Comparison of ENCODE assay signal across 17 cellular contexts in genomic region chr11:117175104-117175503, GRCh38. TPM values are rescaled to one million over a fixed set of nuclear protein-coding genes. Genes with fewer than 3 reads are reported as not detected.
DNase-seq lines count a peak whose midpoint lies in the region; ATAC-seq and TF ChIP-seq lines count a peak whose summit lies in the region.
"Had no signal": no experiment of that assay in that cellular context is flagged by ENCODE, and none has a peak within 500 bp of the region (broad histone marks: within the 10 kb centered on the region; RNA-seq: fewer than 3 reads in every experiment).

No MANE protein-coding gene starts in this region.

- no peaks in the 10 kb centered on the region for H3K27me3 ChIP-seq in CD4-positive, alpha-beta T cell (ENCODE audit: control insufficient read depth, insufficient read depth, low read length)
- H3K27me3 ChIP-seq: left lung, suprapubic skin had no signal

- POLR2A ChIA-PET in activated CD4-positive, alpha-beta memory T cell treated with anti-CD3 and anti-CD28 coated beads, Interleukin-2, amount 10 ng/mL, durations not matched to agents 7 days and 5 days (lab: Charles Lee) = no interaction called here
- POLR2A ChIA-PET in activated CD4-positive, alpha-beta memory T cell treated with anti-CD3 and anti-CD28 coated beads for 36 hours (lab: Charles Lee) = no interaction called here
- POLR2A ChIA-PET in CD4-positive, alpha-beta T cell (lab: Charles Lee) = interaction anchor here (0.6 to 1.3 kb wide), 2 partner anchors 31 to 1188 kb away, joined by 3 read pairs; partner anchors contain the start of gene PAFAH1B2

- no peak for DNase-seq in activated CD4-positive, alpha-beta memory T cell treated with anti-CD3 and anti-CD28 coated beads, Interleukin-2, amount 10 ng/mL, durations not matched to agents 7 days and 5 days
- no peak for DNase-seq in activated CD4-positive, alpha-beta memory T cell treated with anti-CD3 and anti-CD28 coated beads for 36 hours
- DNase-seq in memory B cell (ENCODE audit: low spot score in 2 of 2) = no peak
- no peak for DNase-seq in CD4-positive, alpha-beta T cell
- DNase-seq: activated T-cell treated with anti-CD3 and anti-CD28 coated beads for 4 hours, left lung, NCI-H2081 treated with DMSO at 0.1 percent for 48 hours, SW 1271 had no signal

- intact Hi-C loops in activated CD4-positive, alpha-beta memory T cell treated with anti-CD3 and anti-CD28 coated beads for 36 hours (cut with micrococcal nuclease) = no loop called here
- intact Hi-C loops in CD4-positive, alpha-beta T cell (cut with DNase I, micrococcal nuclease) = loop anchor here in 1 of 2 experiments (5.0 kb wide), 1 partner anchor 33 kb away; the partner anchor contains the start of gene PAFAH1B2

- H3K9me3 ChIP-seq in CD4-positive, alpha-beta T cell (ENCODE audit: control insufficient read depth, low read length) = no peaks in the 10 kb centered on the region
- H3K9me3 ChIP-seq: A549, left lung, suprapubic skin had no signal

- no peak for TF ChIP-seq CTCF in brain (conservative IDR thresholded peaks at IDR 0.05)
- no peak for TF ChIP-seq CTCF in CD4-positive, alpha-beta T cell (IDR thresholded peaks at IDR 0.05)

- peak overlapping the region; percentile 55 for H3K27ac Mint-ChIP-seq in activated CD4-positive, alpha-beta memory T cell treated with anti-CD3 and anti-CD28 coated beads, Interleukin-2, amount 10 ng/mL, durations not matched to agents 7 days and 5 days
- no peak overlapping the region for H3K27ac Mint-ChIP-seq in activated CD4-positive, alpha-beta memory T cell treated with anti-CD3 and anti-CD28 coated beads for 36 hours
- H3K27ac Mint-ChIP-seq in brain (peak overlapping the region in 4 of 5 experiments; percentile 56 to 78 (median 70)), memory B cell (peak overlapping the region; percentile 11)
- H3K27ac Mint-ChIP-seq in CD4-positive, alpha-beta T cell = no peak overlapping the region
- H3K27ac Mint-ChIP-seq: activated naive CD8-positive, alpha-beta T cell had no signal

- no peaks in the 10 kb centered on the region for H3K27me3 Mint-ChIP-seq in activated CD4-positive, alpha-beta memory T cell treated with anti-CD3 and anti-CD28 coated beads, Interleukin-2, amount 10 ng/mL, durations not matched to agents 7 days and 5 days
- no peaks in the 10 kb centered on the region for H3K27me3 Mint-ChIP-seq in activated CD4-positive, alpha-beta memory T cell treated with anti-CD3 and anti-CD28 coated beads for 36 hours
- no peaks in the 10 kb centered on the region for H3K27me3 Mint-ChIP-seq in brain
- no peaks in the 10 kb centered on the region for H3K27me3 Mint-ChIP-seq in memory B cell
- H3K27me3 Mint-ChIP-seq in CD4-positive, alpha-beta T cell = no peaks in the 10 kb centered on the region
- H3K27me3 Mint-ChIP-seq: activated naive CD8-positive, alpha-beta T cell had no signal

- H3K36me3 Mint-ChIP-seq in activated CD4-positive, alpha-beta memory T cell treated with anti-CD3 and anti-CD28 coated beads, Interleukin-2, amount 10 ng/mL, durations not matched to agents 7 days and 5 days (ENCODE audit: low read depth) = peaks cover 14% of the 10 kb centered on the region
- peaks cover 3% of the 10 kb centered on the region for H3K36me3 Mint-ChIP-seq in activated CD4-positive, alpha-beta memory T cell treated with anti-CD3 and anti-CD28 coated beads for 36 hours
- H3K36me3 Mint-ChIP-seq in brain = no peaks in the 10 kb centered on the region
- no peaks in the 10 kb centered on the region for H3K36me3 Mint-ChIP-seq in memory B cell
- peaks cover 20% of the 10 kb centered on the region for H3K36me3 Mint-ChIP-seq in CD4-positive, alpha-beta T cell (ENCODE audit: low read depth)

- peak overlapping the region; percentile 88 for H3K27ac ChIP-seq in temporal lobe (ENCODE audit: low read depth, low read length)
- H3K27ac ChIP-seq in CD4-positive, alpha-beta T cell (ENCODE audit: low read depth, low read length) = no peak overlapping the region
- H3K27ac ChIP-seq: A549, left lung, suprapubic skin had no signal

- ATAC-seq in memory B cell (ENCODE audit: low read depth) (no peak), HG03196 (IDR thresholded peaks at IDR 0.05; ENCODE audit: unreplicated experiment) (no peak), GM19397 (IDR thresholded peaks at IDR 0.05; ENCODE audit: unreplicated experiment) (no peak)
- ATAC-seq in CD4-positive, alpha-beta T cell (ENCODE audit: poor library complexity) = no peak
- ATAC-seq: A549, GM12878, left lung, Panc1 had no signal

- CTCF ChIA-PET in activated CD4-positive, alpha-beta memory T cell treated with anti-CD3 and anti-CD28 coated beads, Interleukin-2, amount 10 ng/mL, durations not matched to agents 7 days and 5 days (lab: Charles Lee) = no interaction called here
- CTCF ChIA-PET in activated CD4-positive, alpha-beta memory T cell treated with anti-CD3 and anti-CD28 coated beads for 36 hours (lab: Charles Lee) = no interaction called here
- CTCF ChIA-PET in CD4-positive, alpha-beta T cell (lab: Charles Lee) = interaction anchor here (1.0 kb wide), 1 partner anchor 36 kb away, joined by 3 read pairs; no protein-coding TSS in a partner anchor

- peaks cover 22% of the 10 kb centered on the region for H3K4me1 Mint-ChIP-seq in activated CD4-positive, alpha-beta memory T cell treated with anti-CD3 and anti-CD28 coated beads, Interleukin-2, amount 10 ng/mL, durations not matched to agents 7 days and 5 days
- H3K4me1 Mint-ChIP-seq in activated CD4-positive, alpha-beta memory T cell treated with anti-CD3 and anti-CD28 coated beads for 36 hours (ENCODE audit: low read depth) = peaks cover 21% of the 10 kb centered on the region
- peaks cover 64% of the 10 kb centered on the region for H3K4me1 Mint-ChIP-seq in brain
- H3K4me1 Mint-ChIP-seq in memory B cell = peaks cover 10% of the 10 kb centered on the region
- peaks cover 32% of the 10 kb centered on the region for H3K4me1 Mint-ChIP-seq in CD4-positive, alpha-beta T cell (ENCODE audit: low read depth)

- no peak overlapping the region for H3K4me3 Mint-ChIP-seq in activated CD4-positive, alpha-beta memory T cell treated with anti-CD3 and anti-CD28 coated beads, Interleukin-2, amount 10 ng/mL, durations not matched to agents 7 days and 5 days
- H3K4me3 Mint-ChIP-seq in activated CD4-positive, alpha-beta memory T cell treated with anti-CD3 and anti-CD28 coated beads for 36 hours = no peak overlapping the region
- H3K4me3 Mint-ChIP-seq in brain (peak overlapping the region in 2 of 5 experiments; percentile 9 to 46), memory B cell (no peak overlapping the region)
- H3K4me3 Mint-ChIP-seq in CD4-positive, alpha-beta T cell = no peak overlapping the region
- H3K4me3 Mint-ChIP-seq: activated naive CD8-positive, alpha-beta T cell had no signal

- H3K9me3 Mint-ChIP-seq in activated CD4-positive, alpha-beta memory T cell treated with anti-CD3 and anti-CD28 coated beads, Interleukin-2, amount 10 ng/mL, durations not matched to agents 7 days and 5 days = no peaks in the 10 kb centered on the region
- H3K9me3 Mint-ChIP-seq in activated CD4-positive, alpha-beta memory T cell treated with anti-CD3 and anti-CD28 coated beads for 36 hours = no peaks in the 10 kb centered on the region
- H3K9me3 Mint-ChIP-seq in brain (no peaks in the 10 kb centered on the region), memory B cell (no peaks in the 10 kb centered on the region)
- no peaks in the 10 kb centered on the region for H3K9me3 Mint-ChIP-seq in CD4-positive, alpha-beta T cell

RNA-seq across cellular contexts. Expression of gene SIDT2, which starts 3.4 kb away (rescaled TPM):
- total RNA-seq in activated CD4-positive, alpha-beta memory T cell treated with anti-CD3 and anti-CD28 coated beads, Interleukin-2, amount 10 ng/mL, durations not matched to agents 7 days and 5 days = 10 to 100 TPM; 38.1 to 42.9 TPM
- total RNA-seq in activated CD4-positive, alpha-beta memory T cell treated with anti-CD3 and anti-CD28 coated beads for 36 hours = 10 to 100 TPM; 21.5 to 26.0 TPM
- 22.4 TPM for polyA plus RNA-seq in brain (ENCODE audit: insufficient read depth, low read depth, low replicate concordance)
- total RNA-seq in temporal lobe = 11.3 TPM
- total RNA-seq in CD4-positive, alpha-beta T cell = 100 to 1,000 TPM; 197 to 200 TPM

RNA-seq across cellular contexts. Expression of gene TAGLN, which starts 24.1 kb away (rescaled TPM):
- 1 to 10 TPM; 5.2 to 5.8 TPM for total RNA-seq in activated CD4-positive, alpha-beta memory T cell treated with anti-CD3 and anti-CD28 coated beads, Interleukin-2, amount 10 ng/mL, durations not matched to agents 7 days and 5 days
- 1 to 10 TPM; 3.1 to 4.0 TPM for total RNA-seq in activated CD4-positive, alpha-beta memory T cell treated with anti-CD3 and anti-CD28 coated beads for 36 hours
- 122 TPM for polyA plus RNA-seq in brain (ENCODE audit: insufficient read depth, low read depth, low replicate concordance)
- total RNA-seq in temporal lobe = 13.0 TPM
- total RNA-seq in CD4-positive, alpha-beta T cell = 1 to 10 TPM; 8.4 to 9.5 TPM

RNA-seq across cellular contexts. Expression of gene PAFAH1B2, which starts 31.0 kb away (rescaled TPM):
- total RNA-seq in activated CD4-positive, alpha-beta memory T cell treated with anti-CD3 and anti-CD28 coated beads, Interleukin-2, amount 10 ng/mL, durations not matched to agents 7 days and 5 days = 10 to 100 TPM; 60.1 to 62.8 TPM
- total RNA-seq in activated CD4-positive, alpha-beta memory T cell treated with anti-CD3 and anti-CD28 coated beads for 36 hours = 10 to 100 TPM; 61.3 to 61.5 TPM
- 40.4 TPM for polyA plus RNA-seq in brain (ENCODE audit: insufficient read depth, low read depth, low replicate concordance)
- 142 TPM for total RNA-seq in temporal lobe
- total RNA-seq in CD4-positive, alpha-beta T cell = 10 to 100 TPM; 44.3 to 45.6 TPM

RNA-seq across cellular contexts. Expression of gene PCSK7, which starts 56.8 kb away (rescaled TPM):
- total RNA-seq in activated CD4-positive, alpha-beta memory T cell treated with anti-CD3 and anti-CD28 coated beads, Interleukin-2, amount 10 ng/mL, durations not matched to agents 7 days and 5 days = 100 to 1,000 TPM; 181 to 182 TPM
- 100 to 1,000 TPM; 104 to 105 TPM for total RNA-seq in activated CD4-positive, alpha-beta memory T cell treated with anti-CD3 and anti-CD28 coated beads for 36 hours
- 20.5 TPM for polyA plus RNA-seq in brain (ENCODE audit: insufficient read depth, low read depth, low replicate concordance)
- total RNA-seq in temporal lobe = 17.0 TPM
- 100 to 1,000 TPM; 229 to 247 TPM for total RNA-seq in CD4-positive, alpha-beta T cell

RNA-seq across cellular contexts. Expression of gene RNF214, which starts 57.4 kb away (rescaled TPM):
- 10 to 100 TPM; 23.1 to 23.6 TPM for total RNA-seq in activated CD4-positive, alpha-beta memory T cell treated with anti-CD3 and anti-CD28 coated beads, Interleukin-2, amount 10 ng/mL, durations not matched to agents 7 days and 5 days
- 10 to 100 TPM; 16.9 to 18.3 TPM for total RNA-seq in activated CD4-positive, alpha-beta memory T cell treated with anti-CD3 and anti-CD28 coated beads for 36 hours
- polyA plus RNA-seq in brain (ENCODE audit: insufficient read depth, low read depth, low replicate concordance) = 20.7 TPM
- total RNA-seq in temporal lobe = 14.8 TPM
- total RNA-seq in CD4-positive, alpha-beta T cell = 10 to 100 TPM; 12.9 to 15.8 TPM

Comparison
In these comparisons a context has a peak if more than half of its experiments do, and no peak if none do; other contexts are left out.
1. H3K27ac Mint-ChIP-seq: peak in activated CD4-positive, alpha-beta memory T cell treated with anti-CD3 and anti-CD28 coated beads, Interleukin-2, amount 10 ng/mL, durations not matched to agents 7 days and 5 days (single experiment), brain (4 of 5) and memory B cell (single experiment); none in activated CD4-positive, alpha-beta memory T cell treated with anti-CD3 and anti-CD28 coated beads for 36 hours (single experiment) and CD4-positive, alpha-beta T cell (single experiment).
2. RNA of gene SIDT2, which starts 3.4 kb away (total RNA-seq): 197 to 200 TPM in CD4-positive, alpha-beta T cell; 38.1 to 42.9 TPM in activated CD4-positive, alpha-beta memory T cell treated with anti-CD3 and anti-CD28 coated beads, Interleukin-2, amount 10 ng/mL, durations not matched to agents 7 days and 5 days, 21.5 to 26.0 TPM in activated CD4-positive, alpha-beta memory T cell treated with anti-CD3 and anti-CD28 coated beads for 36 hours and 11.3 TPM in temporal lobe (single experiment); every median in the first group is over 4 times any median in the second.